ENCODE assay signal across 13 cellular contexts in the genomic region with DNA sequence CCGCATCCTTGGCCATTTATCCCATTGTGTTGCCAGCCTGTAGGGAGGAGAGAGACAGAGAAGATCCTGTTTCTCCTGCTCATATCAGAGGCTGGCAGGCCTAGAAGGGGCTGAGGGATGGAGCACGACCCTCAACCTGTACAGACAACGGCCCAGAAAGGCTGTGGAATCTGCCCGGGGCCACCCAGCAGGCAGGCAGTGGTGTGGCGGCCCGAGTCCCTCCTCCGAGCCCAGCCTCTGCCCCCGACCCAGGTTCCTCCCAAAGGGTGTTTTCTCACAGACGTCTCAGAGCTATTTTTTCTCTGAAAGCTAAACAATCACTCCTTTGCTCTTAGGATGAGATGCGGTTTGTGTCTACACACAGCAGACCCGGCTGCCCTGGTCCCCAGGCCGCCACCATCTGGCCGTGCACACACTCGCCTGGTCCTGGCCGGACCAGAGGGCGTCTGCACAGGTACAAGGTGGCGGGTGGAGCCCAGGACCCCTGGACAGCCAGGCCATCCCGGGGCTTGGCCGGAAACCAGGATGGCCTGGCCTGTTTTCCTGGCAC.
"Had no signal": no experiment of that assay in that cellular context is flagged by ENCODE, and none has a peak within 500 bp of the region (broad histone marks: within the 10 kb centered on the region; RNA-seq: fewer than 3 reads in every experiment).

No MANE protein-coding gene starts in this region.

- H3K9ac ChIP-seq: parathyroid adenoma had no signal

- H3K27me3 ChIP-seq: colonic mucosa, testis had no signal

- H3K9me3 ChIP-seq: adrenal gland, colonic mucosa, neutrophil, testis had no signal

- H3K4me1 ChIP-seq: colonic mucosa, parathyroid adenoma had no signal

- H3K36me3 ChIP-seq: adrenal gland, colonic mucosa, esophagus muscularis mucosa, neutrophil had no signal

- H3K4me3 ChIP-seq: adrenal gland, colonic mucosa, esophagus muscularis mucosa, testis had no signal

- H3K27ac ChIP-seq: adrenal gland, colonic mucosa, esophagus muscularis mucosa, neutrophil, parathyroid adenoma, testis had no signal

- DNase-seq: activated effector memory CD4-positive, alpha-beta T cell treated with anti-CD3 and anti-CD28 coated beads, Interleukin-2, amount 50 U/mL, for 16 hours; adrenal gland; caudate nucleus; colonic mucosa; effector CD4-positive, alpha-beta T cell; hypothalamus; midbrain; small intestine; stimulated activated CD4-positive, alpha-beta T cell treated with anti-CD3 and anti-CD28 coated beads, Interleukin-4, amount 100 ng/mL, for 4 hours; testis had no signal
